Comparison of ENCODE assay signal across 8 cellular contexts in the genomic region with DNA sequence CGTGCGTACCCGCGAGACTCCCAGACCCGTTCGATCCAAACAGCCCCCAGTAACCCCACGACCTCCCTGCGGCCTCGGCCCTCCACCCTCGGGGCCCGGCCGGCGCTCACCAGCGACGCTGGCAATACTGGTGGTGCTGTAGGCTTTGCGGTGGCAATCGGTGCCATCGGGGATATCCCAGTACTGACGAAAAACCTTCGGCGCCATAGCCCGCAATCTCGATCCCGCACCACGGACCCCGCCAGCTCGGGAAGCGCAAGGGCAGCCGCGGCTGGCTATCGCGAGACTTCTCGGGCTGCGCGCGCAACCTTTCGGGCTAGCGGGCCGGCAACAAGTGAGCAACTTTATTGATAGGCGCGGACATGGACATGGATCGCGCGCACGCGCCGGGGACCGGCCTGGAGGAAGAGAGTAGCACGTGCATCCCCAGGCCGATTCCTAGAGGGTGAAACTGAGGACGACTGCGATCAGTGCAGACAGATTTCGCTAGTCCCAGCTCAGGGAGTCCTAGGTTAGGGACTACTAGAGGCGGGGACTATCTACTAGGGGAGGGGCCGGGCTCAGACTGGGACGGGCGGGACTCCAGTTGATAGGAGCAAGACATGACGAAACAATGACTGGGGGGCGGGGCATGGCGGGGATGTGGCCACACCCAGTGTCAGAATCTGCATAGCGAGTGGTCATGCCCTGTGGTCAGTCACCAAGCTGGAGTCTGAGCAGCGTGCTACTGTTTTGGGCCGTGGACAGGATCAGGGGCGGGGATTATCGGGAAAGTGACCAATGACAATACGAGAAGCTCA. TPM values are rescaled to one million over a fixed set of nuclear protein-coding genes. Genes with fewer than 3 reads are reported as not detected.
A peak's percentile ranks its signal among the peaks of the same experiment; 100 is the strongest.
DNase-seq lines count a peak whose midpoint lies in the region; ATAC-seq lines count a peak whose summit lies in the region.

A gene (minus strand): TSS at position 289 of the 800 bp plus-strand sequence. CDS start 82 bp downstream, at position 207.

- H2BK15ac ChIP-seq in mesendoderm (replicated peaks; ENCODE audit: low read depth), result no peak within 1 kb of the TSS

- peak within 1 kb of the TSS; percentile 99 for H3K56ac ChIP-seq in mesendoderm (ENCODE audit: low read length)

- H3K18ac ChIP-seq in mesendoderm (ENCODE audit: low read length), result peak within 1 kb of the TSS; percentile 62

- peak within 1 kb of the TSS; percentile 96 for H2BK5ac ChIP-seq in mesendoderm (ENCODE audit: low read length)

- peak within 1 kb of the TSS; percentile 93 to 100 (median 100) for H3K27ac Mint-ChIP-seq in CD8-positive, alpha-beta memory T cell
- H3K27ac Mint-ChIP-seq in effector memory CD8-positive, alpha-beta T cell, result peak within 1 kb of the TSS; percentile 95 to 98

- CTCF ChIA-PET in CD8-positive, alpha-beta memory T cell (lab: Charles Lee), result interaction anchor here (0.7 to 2.4 kb wide), 8 partner anchors 11 to 217 kb away, joined by 3 to 10 read pairs (median 4); no protein-coding TSS in a partner anchor
- CTCF ChIA-PET in activated CD8-positive, alpha-beta memory T cell treated with anti-CD3 and anti-CD28 coated beads for 36 hours (lab: Charles Lee), result interaction anchor here (0.6 to 3.4 kb wide), 8 partner anchors 49 to 130 kb away, joined by 3 to 23 read pairs (median 4); no protein-coding TSS in a partner anchor

- H3K4me1 Mint-ChIP-seq in CD8-positive, alpha-beta memory T cell, result peaks cover 21 to 56% (median 27%) of the 10 kb centered on the region in 3 donors
- H3K4me1 Mint-ChIP-seq in effector memory CD8-positive, alpha-beta T cell (ENCODE audit: low read depth in 2 of 2), result peaks cover 22 to 30% of the 10 kb centered on the region in 2 donors

- no peaks in the 10 kb centered on the region for H3K9me3 ChIP-seq in CD8-positive, alpha-beta memory T cell (ENCODE audit: low read length)

- peak within 1 kb of the TSS; percentile 97 for H3K9ac ChIP-seq in mesendoderm (ENCODE audit: low read length)

- no peaks in the 10 kb centered on the region for H3K27me3 Mint-ChIP-seq in CD8-positive, alpha-beta memory T cell
- H3K27me3 Mint-ChIP-seq in effector memory CD8-positive, alpha-beta T cell, result no peaks in the 10 kb centered on the region

- peak; percentile 46 for ATAC-seq in GM21367 (IDR thresholded peaks at IDR 0.05; ENCODE audit: unreplicated experiment)
- ATAC-seq in effector memory CD8-positive, alpha-beta T cell (replicated peaks), result peak; percentile 51

- POLR2A ChIA-PET in CD8-positive, alpha-beta memory T cell (lab: Charles Lee), result interaction anchor here (0.6 to 3.5 kb wide), 15 partner anchors 9 to 1726 kb away, joined by 3 to 24 read pairs (median 5); a partner anchor contains a TSS
- POLR2A ChIA-PET in activated CD8-positive, alpha-beta memory T cell treated with anti-CD3 and anti-CD28 coated beads for 36 hours (lab: Charles Lee), result interaction anchor here (0.5 to 2.2 kb wide), 13 partner anchors 39 to 214 kb away, joined by 3 to 23 read pairs (median 5); a partner anchor contains a TSS

- H3K4me2 ChIP-seq in mesendoderm (ENCODE audit: low read length), result peak within 1 kb of the TSS; percentile 99

- peaks cover 25% of the 10 kb centered on the region for H3K79me2 ChIP-seq in mesendoderm (ENCODE audit: control insufficient read depth, insufficient read depth, low read length)

- H4K5ac ChIP-seq in mesendoderm (ENCODE audit: low read length), result no peak within 1 kb of the TSS

- peak within 1 kb of the TSS; percentile 90 for H3K4ac ChIP-seq in mesendoderm (ENCODE audit: low read depth, low read length)

- H4K8ac ChIP-seq in mesendoderm (ENCODE audit: low read depth, low read length), result no peak within 1 kb of the TSS

- peak within 1 kb of the TSS; percentile 96 for H3K27ac ChIP-seq in CD8-positive, alpha-beta memory T cell (ENCODE audit: low read depth, low read length)
- H3K27ac ChIP-seq in mesendoderm (ENCODE audit: low read depth, low read length), result peak within 1 kb of the TSS; percentile 47

- WGBS in mesendoderm (ENCODE audit: extremely low coverage, insufficient coverage, low lambda C conversion rate), result no CpG with 5 or more reads among the region's 66 CpGs

- no peak within 1 kb of the TSS for H2AK5ac ChIP-seq in mesendoderm (ENCODE audit: low read length)

- H3K23ac ChIP-seq in mesendoderm (ENCODE audit: low read length), result peak within 1 kb of the TSS; percentile 59

- H3K4me1 ChIP-seq in CD8-positive, alpha-beta memory T cell (ENCODE audit: insufficient read depth, low read length), result peaks cover 25% of the 10 kb centered on the region
- H3K4me1 ChIP-seq in mesendoderm (ENCODE audit: control insufficient read depth, low read depth, low read length), result no peaks in the 10 kb centered on the region

- peaks cover 14% of the 10 kb centered on the region for H3K79me1 ChIP-seq in mesendoderm (ENCODE audit: low read length)

- H3K27me3 ChIP-seq in CD8-positive, alpha-beta memory T cell (ENCODE audit: insufficient read depth, low read length, poor library complexity, severe bottlenecking), result no peaks in the 10 kb centered on the region
- H3K27me3 ChIP-seq in mesendoderm (ENCODE audit: insufficient read depth, low read length, poor library complexity), result no peaks in the 10 kb centered on the region

- H3K36me3 Mint-ChIP-seq in CD8-positive, alpha-beta memory T cell, result peaks cover 0 to 38% (median 4%) of the 10 kb centered on the region in 3 donors
- peaks cover 24% of the 10 kb centered on the region for H3K36me3 Mint-ChIP-seq in effector memory CD8-positive, alpha-beta T cell (ENCODE audit: insufficient read depth)

- H3K9me3 Mint-ChIP-seq in CD8-positive, alpha-beta memory T cell, result no peaks in the 10 kb centered on the region
- no peaks in the 10 kb centered on the region for H3K9me3 Mint-ChIP-seq in effector memory CD8-positive, alpha-beta T cell

- H2BK120ac ChIP-seq in mesendoderm (ENCODE audit: low read depth, low read length), result no peak within 1 kb of the TSS

- peak; percentile 96 to 98 (median 97) for DNase-seq in CD8-positive, alpha-beta memory T cell
- DNase-seq in HT1080 (ENCODE audit: low read depth) (no peak), NOMO-1 (lab: John Stamatoyannopoulos, UW; ENCODE audit: unreplicated experiment in 2 of 2) (peak; percentile 91 to 93), mesendoderm (peak; percentile 97)
- peak; percentile 95 to 96 (median 96) for DNase-seq in effector memory CD8-positive, alpha-beta T cell
- DNase-seq in stimulated activated CD8-positive, alpha-beta memory T cell treated with anti-CD3 and anti-CD28 coated beads, Interleukin-15, amount 100 ng/mL, for 4 hours (ENCODE audit: low read depth in 2 of 2), result peak; percentile 92 to 95

- peak within 1 kb of the TSS; percentile 91 for H3K4me3 ChIP-seq in CD8-positive, alpha-beta memory T cell (ENCODE audit: low read length)
- H3K4me3 ChIP-seq in mesendoderm (ENCODE audit: low read length), result peak within 1 kb of the TSS; percentile 81

- peaks cover 5% of the 10 kb centered on the region for H3K36me3 ChIP-seq in CD8-positive, alpha-beta memory T cell (ENCODE audit: insufficient read depth, low read length)
- H3K36me3 ChIP-seq in mesendoderm (ENCODE audit: control insufficient read depth, insufficient read depth, low read length), result no peaks in the 10 kb centered on the region

- H3K4me3 Mint-ChIP-seq in CD8-positive, alpha-beta memory T cell, result peak within 1 kb of the TSS; percentile 90 to 97 (median 94)
- peak within 1 kb of the TSS; percentile 94 to 95 for H3K4me3 Mint-ChIP-seq in effector memory CD8-positive, alpha-beta T cell

RNA-seq across cellular contexts. Expression of the gene that starts here (rescaled TPM):
- 100 to 1,000 TPM; 216 to 232 TPM for total RNA-seq in CD8-positive, alpha-beta memory T cell
- polyA plus RNA-seq in CD8-positive, alpha-beta memory T cell, result 399 TPM
- total RNA-seq in HT1080 (2014; rRNA removed; shearing (Covaris generic)), result 220 and 283 TPM in 2 replicates
- polyA plus RNA-seq in HT1080 (2015; cell fraction: cytosol; rRNA removed), result 183 and 277 TPM in 2 replicates
- polyA plus RNA-seq in HT1080 (2015; cell fraction: nucleus; rRNA removed), result 78.8 and 116 TPM in 2 replicates
- 100 to 1,000 TPM; 238 to 252 TPM for total RNA-seq in activated CD8-positive, alpha-beta memory T cell treated with anti-CD3 and anti-CD28 coated beads for 36 hours
- 299 TPM for polyA plus RNA-seq in mesendoderm (2013, experiment 1 of 2)
- 304 TPM for polyA plus RNA-seq in mesendoderm (2013, experiment 2 of 2)
